Comparison of ENCODE assay signal across 10 cellular contexts in the genomic region with DNA sequence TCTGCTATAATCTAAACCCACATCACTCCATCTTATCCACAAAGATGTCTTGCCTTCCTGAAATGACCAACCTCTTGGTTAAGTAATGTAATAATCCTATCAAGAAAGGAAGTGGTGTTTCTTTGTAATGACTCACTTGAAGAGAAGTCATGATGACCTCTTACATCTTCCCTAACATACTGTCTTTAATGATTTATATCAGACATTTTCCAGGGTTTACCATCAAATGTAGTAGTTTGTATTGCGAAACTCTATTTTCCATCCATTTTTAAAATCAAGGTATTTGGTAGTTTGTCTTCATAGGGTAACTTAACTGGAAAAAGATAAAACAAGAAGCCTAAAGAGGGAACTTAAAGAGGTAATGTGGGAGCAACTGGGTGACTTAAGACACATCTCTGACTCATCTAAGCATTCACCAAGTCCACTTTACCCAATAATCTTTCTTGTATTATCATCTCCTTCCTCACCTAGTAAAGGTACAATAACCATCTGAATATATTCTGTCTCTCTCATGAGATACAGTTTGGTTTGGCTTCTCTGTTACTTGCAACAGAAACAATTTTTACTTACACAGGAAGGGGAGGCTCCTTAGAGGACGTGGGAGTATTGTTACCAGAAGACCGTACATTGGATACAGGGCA. TPM values are rescaled to one million over a fixed set of nuclear protein-coding genes. Genes with fewer than 3 reads are reported as not detected.
DNase-seq lines count a peak whose midpoint lies in the region; ATAC-seq and TF ChIP-seq lines count a peak whose summit lies in the region.
"Had no signal": no experiment of that assay in that cellular context is flagged by ENCODE, and none has a peak within 500 bp of the region (broad histone marks: within the 10 kb centered on the region; RNA-seq: fewer than 3 reads in every experiment).

No MANE protein-coding gene starts in this region.

- CTCF ChIA-PET in WTC11 (lab: Charles Lee) = interaction anchor here (1.2 kb wide), 1 partner anchor 66 kb away, joined by 3 read pairs; no protein-coding TSS in a partner anchor

- H3K4me2 ChIP-seq in BLaER1 treated with 17β-estradiol and CSF1 and Interleukin-3, amounts not matched to agents 10 nM and 100 nM = peak overlapping the region in 6 of 11 experiments; percentile 9 to 78 (median 57); a peak in 11 of 22 replicates

- POLR2A ChIA-PET in WTC11 (lab: Charles Lee) = no interaction called here

- H3K9me3 ChIP-seq in BLaER1 treated with 17β-estradiol and CSF1 and Interleukin-3, amounts not matched to agents 10 nM and 100 nM (replicated peaks in 1 of 11) = no peaks in the 10 kb centered on the region

- no peaks in the 10 kb centered on the region for H3K36me3 Mint-ChIP-seq in WTC11
- H3K36me3 Mint-ChIP-seq in endothelial cell (ENCODE audit: low read depth, unreplicated experiment) = peaks cover 1% of the 10 kb centered on the region

- H3K4me3 ChIP-seq in BLaER1 treated with 17β-estradiol and CSF1 and Interleukin-3, amounts not matched to agents 10 nM and 100 nM = no peak overlapping the region

- H3K27me3 Mint-ChIP-seq in WTC11 (ENCODE audit: low read depth) (peaks cover 5% of the 10 kb centered on the region), endothelial cell (ENCODE audit: unreplicated experiment) (no peaks in the 10 kb centered on the region)

- H3K27ac Mint-ChIP-seq in WTC11 (no peak overlapping the region), endothelial cell (ENCODE audit: unreplicated experiment) (no peak overlapping the region)

- peaks cover 12% of the 10 kb centered on the region for H3K4me1 Mint-ChIP-seq in WTC11
- H3K4me1 Mint-ChIP-seq in endothelial cell (ENCODE audit: unreplicated experiment) = peaks cover 45% of the 10 kb centered on the region

- peak; percentile 43 for DNase-seq in NOMO-1 treated with dmso at 0.1 percent for 144 hours (lab: John Stamatoyannopoulos, UW; ENCODE audit: unreplicated experiment)
- peak; percentile 47 for DNase-seq in dermis blood vessel endothelial cell
- no peak for DNase-seq in WTC11 (ENCODE audit: low spot score)
- no peak for DNase-seq in NCI-H2171 (lab: John Stamatoyannopoulos, UW)
- DNase-seq in stimulated activated CD4-positive, alpha-beta T cell treated with anti-CD3 and anti-CD28 coated beads, Interleukin-1b, Interleukin-23, amount 100 ng/mL, for 48 hours = no peak
- no peak for DNase-seq in endothelial cell (ENCODE audit: low spot score)
- DNase-seq: activated CD4-positive, alpha-beta T cell treated with anti-CD3 and anti-CD28 coated beads, Interleukin-2, amount 50 U/mL, for 4 hours; nephron progenitor cell had no signal

- H3K9me3 Mint-ChIP-seq in WTC11 (no peaks in the 10 kb centered on the region), endothelial cell (ENCODE audit: unreplicated experiment) (no peaks in the 10 kb centered on the region)
- H3K9me3 Mint-ChIP-seq: nephron progenitor cell had no signal

- ATAC-seq in GM21447 (IDR thresholded peaks at IDR 0.05; ENCODE audit: unreplicated experiment) (peak; percentile 39), WTC11 (no peak)

- H3K4me1 ChIP-seq in BLaER1 treated with 17β-estradiol and CSF1 and Interleukin-3, amounts not matched to agents 10 nM and 100 nM = peaks cover 0 to 85% (median 24%) of the 10 kb centered on the region in 10 experiments; a peak in 15 of 20 replicates

- no peaks in the 10 kb centered on the region for H4K20me1 ChIP-seq in BLaER1 treated with 17β-estradiol and CSF1 and Interleukin-3, amounts not matched to agents 10 nM and 100 nM

- H3K27ac ChIP-seq in BLaER1 treated with 17β-estradiol and CSF1 and Interleukin-3, amounts not matched to agents 10 nM and 100 nM = peak overlapping the region in 5 of 11 experiments; percentile 17 to 76 (median 53); a peak in 11 of 22 replicates

- no peaks in the 10 kb centered on the region for H3K27me3 ChIP-seq in BLaER1 treated with 17β-estradiol and CSF1 and Interleukin-3, amounts not matched to agents 10 nM and 100 nM

- no peaks in the 10 kb centered on the region for H3K36me3 ChIP-seq in BLaER1 treated with 17β-estradiol and CSF1 and Interleukin-3, amounts not matched to agents 10 nM and 100 nM

- H3K9ac ChIP-seq in BLaER1 treated with 17β-estradiol and CSF1 and Interleukin-3, amounts not matched to agents 10 nM and 100 nM = peak overlapping the region in 2 of 11 experiments; percentile 1 to 33; a peak in 2 of 22 replicates

- TF ChIP-seq CTCF in WTC11 (IDR thresholded peaks at IDR 0.05) (no peak), endothelial cell (IDR thresholded peaks at IDR 0.05; ENCODE audit: unreplicated experiment) (no peak)

- H3K4me3 Mint-ChIP-seq in WTC11 (no peak overlapping the region), endothelial cell (ENCODE audit: unreplicated experiment) (no peak overlapping the region)
- H3K4me3 Mint-ChIP-seq: nephron progenitor cell had no signal

TF ChIP-seq in WTC11, 78 proteins besides CTCF, POLR2A, EP300 and RAD21 (continues in another document):
- TF ChIP-seq OVOL2 (CRISPR knock-in tag; IDR thresholded peaks at IDR 0.05; ENCODE audit: borderline replicate concordance) (no peak), SOX15 (CRISPR knock-in tag; IDR thresholded peaks at IDR 0.05) (no peak), RORB (CRISPR knock-in tag; IDR thresholded peaks at IDR 0.05) (no peak), FOXJ3 (CRISPR knock-in tag; IDR thresholded peaks at IDR 0.05; ENCODE audit: borderline replicate concordance) (no peak), PRRX2 (CRISPR knock-in tag; IDR thresholded peaks at IDR 0.05) (no peak)
- TF ChIP-seq, protein P1, sequence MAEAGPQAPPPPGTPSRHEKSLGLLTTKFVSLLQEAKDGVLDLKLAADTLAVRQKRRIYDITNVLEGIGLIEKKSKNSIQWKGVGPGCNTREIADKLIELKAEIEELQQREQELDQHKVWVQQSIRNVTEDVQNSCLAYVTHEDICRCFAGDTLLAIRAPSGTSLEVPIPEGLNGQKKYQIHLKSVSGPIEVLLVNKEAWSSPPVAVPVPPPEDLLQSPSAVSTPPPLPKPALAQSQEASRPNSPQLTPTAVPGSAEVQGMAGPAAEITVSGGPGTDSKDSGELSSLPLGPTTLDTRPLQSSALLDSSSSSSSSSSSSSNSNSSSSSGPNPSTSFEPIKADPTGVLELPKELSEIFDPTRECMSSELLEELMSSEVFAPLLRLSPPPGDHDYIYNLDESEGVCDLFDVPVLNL (CRISPR knock-in tag; IDR thresholded peaks at IDR 0.05; ENCODE audit: borderline replicate concordance, low read depth) = no peak
- TF ChIP-seq, protein P2, sequence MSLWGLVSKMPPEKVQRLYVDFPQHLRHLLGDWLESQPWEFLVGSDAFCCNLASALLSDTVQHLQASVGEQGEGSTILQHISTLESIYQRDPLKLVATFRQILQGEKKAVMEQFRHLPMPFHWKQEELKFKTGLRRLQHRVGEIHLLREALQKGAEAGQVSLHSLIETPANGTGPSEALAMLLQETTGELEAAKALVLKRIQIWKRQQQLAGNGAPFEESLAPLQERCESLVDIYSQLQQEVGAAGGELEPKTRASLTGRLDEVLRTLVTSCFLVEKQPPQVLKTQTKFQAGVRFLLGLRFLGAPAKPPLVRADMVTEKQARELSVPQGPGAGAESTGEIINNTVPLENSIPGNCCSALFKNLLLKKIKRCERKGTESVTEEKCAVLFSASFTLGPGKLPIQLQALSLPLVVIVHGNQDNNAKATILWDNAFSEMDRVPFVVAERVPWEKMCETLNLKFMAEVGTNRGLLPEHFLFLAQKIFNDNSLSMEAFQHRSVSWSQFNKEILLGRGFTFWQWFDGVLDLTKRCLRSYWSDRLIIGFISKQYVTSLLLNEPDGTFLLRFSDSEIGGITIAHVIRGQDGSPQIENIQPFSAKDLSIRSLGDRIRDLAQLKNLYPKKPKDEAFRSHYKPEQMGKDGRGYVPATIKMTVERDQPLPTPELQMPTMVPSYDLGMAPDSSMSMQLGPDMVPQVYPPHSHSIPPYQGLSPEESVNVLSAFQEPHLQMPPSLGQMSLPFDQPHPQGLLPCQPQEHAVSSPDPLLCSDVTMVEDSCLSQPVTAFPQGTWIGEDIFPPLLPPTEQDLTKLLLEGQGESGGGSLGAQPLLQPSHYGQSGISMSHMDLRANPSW (CRISPR knock-in tag; conservative IDR thresholded peaks at IDR 0.05; ENCODE audit: low read depth) = no peak
- TF ChIP-seq, protein P3, sequence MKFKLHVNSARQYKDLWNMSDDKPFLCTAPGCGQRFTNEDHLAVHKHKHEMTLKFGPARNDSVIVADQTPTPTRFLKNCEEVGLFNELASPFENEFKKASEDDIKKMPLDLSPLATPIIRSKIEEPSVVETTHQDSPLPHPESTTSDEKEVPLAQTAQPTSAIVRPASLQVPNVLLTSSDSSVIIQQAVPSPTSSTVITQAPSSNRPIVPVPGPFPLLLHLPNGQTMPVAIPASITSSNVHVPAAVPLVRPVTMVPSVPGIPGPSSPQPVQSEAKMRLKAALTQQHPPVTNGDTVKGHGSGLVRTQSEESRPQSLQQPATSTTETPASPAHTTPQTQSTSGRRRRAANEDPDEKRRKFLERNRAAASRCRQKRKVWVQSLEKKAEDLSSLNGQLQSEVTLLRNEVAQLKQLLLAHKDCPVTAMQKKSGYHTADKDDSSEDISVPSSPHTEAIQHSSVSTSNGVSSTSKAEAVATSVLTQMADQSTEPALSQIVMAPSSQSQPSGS (CRISPR knock-in tag; IDR thresholded peaks at IDR 0.05; ENCODE audit: borderline replicate concordance, low read depth) = no peak
- TF ChIP-seq, protein P4, sequence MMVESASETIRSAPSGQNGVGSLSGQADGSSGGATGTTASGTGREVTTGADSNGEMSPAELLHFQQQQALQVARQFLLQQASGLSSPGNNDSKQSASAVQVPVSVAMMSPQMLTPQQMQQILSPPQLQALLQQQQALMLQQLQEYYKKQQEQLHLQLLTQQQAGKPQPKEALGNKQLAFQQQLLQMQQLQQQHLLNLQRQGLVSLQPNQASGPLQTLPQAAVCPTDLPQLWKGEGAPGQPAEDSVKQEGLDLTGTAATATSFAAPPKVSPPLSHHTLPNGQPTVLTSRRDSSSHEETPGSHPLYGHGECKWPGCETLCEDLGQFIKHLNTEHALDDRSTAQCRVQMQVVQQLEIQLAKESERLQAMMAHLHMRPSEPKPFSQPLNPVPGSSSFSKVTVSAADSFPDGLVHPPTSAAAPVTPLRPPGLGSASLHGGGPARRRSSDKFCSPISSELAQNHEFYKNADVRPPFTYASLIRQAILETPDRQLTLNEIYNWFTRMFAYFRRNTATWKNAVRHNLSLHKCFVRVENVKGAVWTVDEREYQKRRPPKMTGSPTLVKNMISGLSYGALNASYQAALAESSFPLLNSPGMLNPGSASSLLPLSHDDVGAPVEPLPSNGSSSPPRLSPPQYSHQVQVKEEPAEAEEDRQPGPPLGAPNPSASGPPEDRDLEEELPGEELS (CRISPR knock-in tag; IDR thresholded peaks at IDR 0.05) = no peak

RNA-seq across cellular contexts. Expression of a gene that starts 5.7 kb away (rescaled TPM):
- total RNA-seq in dermis blood vessel endothelial cell (41.5 and 59.5 TPM in 2 replicates), WTC11 (2021) (82.2 to 95.1 TPM (median 83.2 TPM) in 3 replicates), endothelial cell (ENCODE audit: unreplicated experiment) (94.6 TPM)

RNA-seq across cellular contexts. Expression of a gene that starts 41.7 kb away (rescaled TPM):
- total RNA-seq in dermis blood vessel endothelial cell (38.6 and 59.1 TPM in 2 replicates), WTC11 (2021) (24.9 to 28.4 TPM (median 25.0 TPM) in 3 replicates), endothelial cell (ENCODE audit: unreplicated experiment) (25.5 TPM)

Comparison
In these comparisons a context has a peak if more than half of its experiments do, and no peak if none do; other contexts are left out.
1. DNase-seq: peak in NOMO-1 treated with dmso at 0.1 percent for 144 hours (single experiment) and dermis blood vessel endothelial cell (single experiment); none in WTC11 (single experiment), NCI-H2171 (single experiment), stimulated activated CD4-positive, alpha-beta T cell treated with anti-CD3 and anti-CD28 coated beads, Interleukin-1b, Interleukin-23, amount 100 ng/mL, for 48 hours (single experiment) and endothelial cell (single experiment).